8 cellular contexts compared by ENCODE assay signal in the genomic region with DNA sequence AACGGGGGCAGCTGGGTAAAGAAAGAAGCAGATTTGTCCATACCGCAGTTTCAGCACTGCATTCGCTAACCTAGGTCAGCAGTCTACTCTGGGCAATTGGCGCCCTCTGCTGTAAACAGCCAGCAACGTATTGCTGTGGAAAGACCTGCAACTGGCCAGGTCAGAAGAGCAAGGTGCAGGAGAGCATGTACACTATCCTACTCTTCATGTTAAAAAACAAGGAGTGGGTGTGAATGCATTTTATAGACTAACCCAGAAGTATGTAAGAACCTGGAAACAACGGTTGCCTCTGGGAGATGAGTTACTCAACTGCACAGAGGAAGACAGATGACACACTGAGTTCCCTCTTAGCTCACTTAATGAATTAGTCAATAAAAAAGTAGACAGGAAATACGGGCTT. TPM values are rescaled to one million over a fixed set of nuclear protein-coding genes. Genes with fewer than 3 reads are reported as not detected.
DNase-seq lines count a peak whose midpoint lies in the region; ATAC-seq and TF ChIP-seq lines count a peak whose summit lies in the region.

No MANE protein-coding gene starts in this region.

- no peak for TF ChIP-seq POLR2A in body of pancreas (IDR thresholded peaks at IDR 0.05)

- H3K27me3 ChIP-seq in body of pancreas, result no peaks in the 10 kb centered on the region

- peak; percentile 23 to 61 for DNase-seq in NCI-H524 (lab: John Stamatoyannopoulos, UW)
- DNase-seq in NCI-H524 treated with DMSO at 0.1 percent for 48 hours (lab: John Stamatoyannopoulos, UW), result no peak
- DNase-seq in NCI-H146 treated with DMSO at 0.1 percent for 48 hours (lab: John Stamatoyannopoulos, UW; ENCODE audit: unreplicated experiment), result peak; percentile 37
- peak; percentile 40 for DNase-seq in UCSD-AML1 (lab: John Stamatoyannopoulos, UW; ENCODE audit: unreplicated experiment)
- peak; percentile 73 to 85 (median 78) for DNase-seq in body of pancreas
- DNase-seq in iPS-NIHi7 (ENCODE audit: extremely low spot score), result peak; percentile 84
- DNase-seq in stimulated activated CD4-positive, alpha-beta T cell treated with anti-CD3 and anti-CD28 coated beads, Interleukin-1b, Interleukin-23, amount 100 ng/mL, for 1 hour (ENCODE audit: low read depth in 2 of 2), result peak; percentile 38 to 46

- peaks cover 21% of the 10 kb centered on the region for H3K4me1 ChIP-seq in body of pancreas

- no peaks in the 10 kb centered on the region for H3K9me3 ChIP-seq in body of pancreas

- WGBS in body of pancreas, 2 donors, result 8% methylated on average over 7 of the region's 7 CpGs

- no peak overlapping the region for H3K27ac ChIP-seq in body of pancreas

- intact Hi-C loops in body of pancreas (cut with DNase I), result loop anchor here (10.0 kb wide), 1 partner anchor 101 kb away; no protein-coding TSS in a partner anchor

- H3K36me3 ChIP-seq in body of pancreas (replicated peaks in 1 of 2; ENCODE audit: insufficient read depth in 1 of 2, low read depth in 2 of 2), result peaks cover 0 to 6% of the 10 kb centered on the region in 2 donors

- TF ChIP-seq CTCF in body of pancreas (IDR thresholded peaks at IDR 0.05), result peak; percentile 42 to 81 (median 70)

- no peak overlapping the region for H3K4me3 ChIP-seq in body of pancreas

- peak; percentile 85 for ATAC-seq in HG02840 (IDR thresholded peaks at IDR 0.05; ENCODE audit: low FRiP score, unreplicated experiment)
- ATAC-seq in body of pancreas, result peak; percentile 82

RNA-seq across cellular contexts. Expression of gene MRPS5, which starts 6.2 kb away (rescaled TPM):
- 10 to 100 TPM; 31.6 to 46.1 TPM for total RNA-seq in body of pancreas

RNA-seq across cellular contexts. Expression of gene ZNF514, which starts 44.2 kb away (rescaled TPM):
- 10 to 100 TPM; 11.2 to 13.8 TPM for total RNA-seq in body of pancreas

RNA-seq across cellular contexts. Expression of gene ZNF2, which starts 50.2 kb away (rescaled TPM):
- total RNA-seq in body of pancreas, result 1 to 10 TPM in 1 of 2 donors, under 1 TPM in 1; 0.99 to 2.3 TPM
